Comparison of ENCODE assay signal across 13 cellular contexts in the genomic region with DNA sequence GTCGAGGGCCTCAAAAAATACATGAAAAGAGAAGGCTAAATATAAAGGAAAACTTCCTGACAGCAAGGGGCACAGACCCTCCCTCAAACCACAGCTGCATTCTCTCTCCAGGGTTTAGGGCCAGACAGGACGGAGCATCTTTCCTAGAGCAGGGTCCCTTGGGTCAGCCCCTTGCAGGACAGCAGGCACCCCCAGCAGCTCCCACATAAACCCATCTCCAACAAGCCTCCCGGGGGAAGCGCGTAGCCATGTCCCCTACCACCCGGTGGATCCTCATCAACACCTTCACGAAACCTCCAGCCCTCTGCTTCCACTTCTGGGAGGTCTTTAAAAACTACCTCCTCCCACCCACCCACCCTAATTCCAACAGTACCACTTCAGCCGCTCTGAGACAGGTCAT. TPM values are rescaled to one million over a fixed set of nuclear protein-coding genes. Genes with fewer than 3 reads are reported as not detected.
DNase-seq lines count a peak whose midpoint lies in the region; ATAC-seq and TF ChIP-seq lines count a peak whose summit lies in the region.
"Had no signal": no experiment of that assay in that cellular context is flagged by ENCODE, and none has a peak within 500 bp of the region (broad histone marks: within the 10 kb centered on the region; RNA-seq: fewer than 3 reads in every experiment).

No MANE protein-coding gene starts in this region.

- peaks cover 0 to under 1% (median 0%) of the 10 kb centered on the region in 7 donors for H3K9me3 Mint-ChIP-seq in CD4-positive, CD25-positive, alpha-beta regulatory T cell
- H3K9me3 Mint-ChIP-seq in endodermal cell, result no peaks in the 10 kb centered on the region
- H3K9me3 Mint-ChIP-seq in stimulated activated effector memory CD8-positive, alpha-beta T cell treated with anti-CD3 and anti-CD28 coated beads, Interleukin-12 subunit alpha, Interleukin-12 subunit beta, amount 100 ng/mL, for 72 hours, result no peaks in the 10 kb centered on the region
- no peaks in the 10 kb centered on the region for H3K9me3 Mint-ChIP-seq in WTC11
- H3K9me3 Mint-ChIP-seq: activated naive CD8-positive, alpha-beta T cell treated with anti-CD3 and anti-CD28 coated beads, Interleukin-2, amount 10 ng/mL, durations not matched to agents 7 days and 5 days; neural crest cell had no signal

- no peak overlapping the region for H3K27ac ChIP-seq in CD4-positive, CD25-positive, alpha-beta regulatory T cell (ENCODE audit: insufficient read depth, low read length, poor library complexity, severe bottlenecking)
- H3K27ac ChIP-seq in endodermal cell (ENCODE audit: low read depth, low read length), result no peak overlapping the region
- H3K27ac ChIP-seq: KMS-11 had no signal

- 88 to 100% methylated on average over 2 to 8 of the region's 8 CpGs for WGBS in endodermal cell (ENCODE audit: insufficient coverage in 1 of 2, insufficient read length in 1 of 2), 2 experiments

- peaks cover 14 to 85% (median 48%) of the 10 kb centered on the region in 4 donors for H3K4me1 Mint-ChIP-seq in CD4-positive, CD25-positive, alpha-beta regulatory T cell
- H3K4me1 Mint-ChIP-seq in T-helper 17 cell, result peaks cover 54% of the 10 kb centered on the region
- peaks cover 2% of the 10 kb centered on the region for H3K4me1 Mint-ChIP-seq in endodermal cell
- H3K4me1 Mint-ChIP-seq in stimulated activated effector memory CD8-positive, alpha-beta T cell treated with anti-CD3 and anti-CD28 coated beads, Interleukin-12 subunit alpha, Interleukin-12 subunit beta, amount 100 ng/mL, for 72 hours, result peaks cover 76% of the 10 kb centered on the region
- H3K4me1 Mint-ChIP-seq in WTC11, result peaks cover 8% of the 10 kb centered on the region
- H3K4me1 Mint-ChIP-seq: neural crest cell had no signal

- no peak for TF ChIP-seq CTCF in endodermal cell (conservative IDR thresholded peaks at IDR 0.05)
- TF ChIP-seq CTCF in WTC11 (IDR thresholded peaks at IDR 0.05), result no peak

- H3K36me3 Mint-ChIP-seq in CD4-positive, CD25-positive, alpha-beta regulatory T cell, result peaks cover 41% of the 10 kb centered on the region
- H3K36me3 Mint-ChIP-seq in T-helper 17 cell (ENCODE audit: low read depth) (peaks cover 7% of the 10 kb centered on the region), endodermal cell (ENCODE audit: low read depth) (no peaks in the 10 kb centered on the region), WTC11 (no peaks in the 10 kb centered on the region)
- H3K36me3 Mint-ChIP-seq in stimulated activated effector memory CD8-positive, alpha-beta T cell treated with anti-CD3 and anti-CD28 coated beads, Interleukin-12 subunit alpha, Interleukin-12 subunit beta, amount 100 ng/mL, for 72 hours, result peaks cover 82% of the 10 kb centered on the region

- peaks cover 11% of the 10 kb centered on the region for H3K4me1 ChIP-seq in CD4-positive, CD25-positive, alpha-beta regulatory T cell (ENCODE audit: control insufficient read depth, insufficient read depth, low read length, poor library complexity, severe bottlenecking)
- H3K4me1 ChIP-seq in endodermal cell (ENCODE audit: control insufficient read depth, insufficient read depth, low read length), result no peaks in the 10 kb centered on the region

- CTCF ChIA-PET in WTC11 (lab: Charles Lee), result interaction anchor here (1.3 to 2.8 kb wide), 13 partner anchors 12 to 324 kb away, joined by 3 to 26 read pairs (median 5); no protein-coding TSS in a partner anchor

- no peak overlapping the region for H3K4me3 Mint-ChIP-seq in CD4-positive, CD25-positive, alpha-beta regulatory T cell
- H3K4me3 Mint-ChIP-seq in T-helper 17 cell (no peak overlapping the region), endodermal cell (no peak overlapping the region), WTC11 (no peak overlapping the region)
- no peak overlapping the region for H3K4me3 Mint-ChIP-seq in stimulated activated effector memory CD8-positive, alpha-beta T cell treated with anti-CD3 and anti-CD28 coated beads, Interleukin-12 subunit alpha, Interleukin-12 subunit beta, amount 100 ng/mL, for 72 hours
- H3K4me3 Mint-ChIP-seq: activated naive CD8-positive, alpha-beta T cell treated with anti-CD3 and anti-CD28 coated beads, Interleukin-2, amount 10 ng/mL, durations not matched to agents 7 days and 5 days; neural crest cell had no signal

- peaks cover 96% of the 10 kb centered on the region for H3K36me3 ChIP-seq in CD4-positive, CD25-positive, alpha-beta regulatory T cell (ENCODE audit: control insufficient read depth, insufficient read depth, low read length)
- H3K36me3 ChIP-seq in endodermal cell (ENCODE audit: control insufficient read depth, insufficient read depth, low read length), result no peaks in the 10 kb centered on the region

- H3K27me3 Mint-ChIP-seq in CD4-positive, CD25-positive, alpha-beta regulatory T cell, result no peaks in the 10 kb centered on the region
- H3K27me3 Mint-ChIP-seq in T-helper 17 cell, result no peaks in the 10 kb centered on the region
- H3K27me3 Mint-ChIP-seq in endodermal cell (ENCODE audit: insufficient read depth), result peaks cover 4% of the 10 kb centered on the region
- no peaks in the 10 kb centered on the region for H3K27me3 Mint-ChIP-seq in WTC11 (ENCODE audit: low read depth)
- H3K27me3 Mint-ChIP-seq: activated naive CD8-positive, alpha-beta T cell treated with anti-CD3 and anti-CD28 coated beads, Interleukin-2, amount 10 ng/mL, durations not matched to agents 7 days and 5 days had no signal

- DNase-seq in CD4-positive, CD25-positive, alpha-beta regulatory T cell, result no peak
- DNase-seq in T-helper 17 cell (no peak), endodermal cell (peak; percentile 27), NCI-H187 (lab: John Stamatoyannopoulos, UW) (no peak), WTC11 (ENCODE audit: low spot score) (no peak)
- no peak for DNase-seq in stimulated activated effector memory CD8-positive, alpha-beta T cell treated with anti-CD3 and anti-CD28 coated beads, Interleukin-12 subunit alpha, Interleukin-12 subunit beta, amount 100 ng/mL, for 72 hours (ENCODE audit: low spot score in 2 of 2)
- DNase-seq: activated naive CD8-positive, alpha-beta T cell treated with anti-CD3 and anti-CD28 coated beads, Interleukin-2, amount 10 ng/mL, durations not matched to agents 7 days and 5 days; NCI-H1436; NCI-H446 treated with DMSO at 0.1 percent for 48 hours had no signal

- no peak overlapping the region for H3K4me3 ChIP-seq in CD4-positive, CD25-positive, alpha-beta regulatory T cell (ENCODE audit: low read depth, low read length)
- H3K4me3 ChIP-seq in endodermal cell (ENCODE audit: low read length), result no peak overlapping the region

- POLR2A ChIA-PET in WTC11 (lab: Charles Lee), result no interaction called here

- no peaks in the 10 kb centered on the region for H3K27me3 ChIP-seq in CD4-positive, CD25-positive, alpha-beta regulatory T cell (ENCODE audit: control insufficient read depth, insufficient read depth, low read length)
- no peaks in the 10 kb centered on the region for H3K27me3 ChIP-seq in endodermal cell (ENCODE audit: control insufficient read depth, insufficient read depth, low read length, poor library complexity, severe bottlenecking)

- no peak overlapping the region for H3K9ac ChIP-seq in endodermal cell (ENCODE audit: extremely low read depth, low read length, poor library complexity, severe bottlenecking)
- H3K9ac ChIP-seq: KMS-11 had no signal

- no peaks in the 10 kb centered on the region for H3K9me3 ChIP-seq in CD4-positive, CD25-positive, alpha-beta regulatory T cell (ENCODE audit: control insufficient read depth in 2 of 2, low read length in 2 of 2)
- H3K9me3 ChIP-seq in T-helper 17 cell (ENCODE audit: control insufficient read depth, low read length, poor library complexity, severe bottlenecking) (no peaks in the 10 kb centered on the region), endodermal cell (ENCODE audit: control insufficient read depth, low read length) (no peaks in the 10 kb centered on the region)

- peak overlapping the region in 2 of 3 donors; percentile 65 to 79 for H3K27ac Mint-ChIP-seq in CD4-positive, CD25-positive, alpha-beta regulatory T cell
- peak overlapping the region; percentile 81 for H3K27ac Mint-ChIP-seq in T-helper 17 cell
- no peak overlapping the region for H3K27ac Mint-ChIP-seq in endodermal cell
- peak overlapping the region; percentile 80 for H3K27ac Mint-ChIP-seq in stimulated activated effector memory CD8-positive, alpha-beta T cell treated with anti-CD3 and anti-CD28 coated beads, Interleukin-12 subunit alpha, Interleukin-12 subunit beta, amount 100 ng/mL, for 72 hours
- no peak overlapping the region for H3K27ac Mint-ChIP-seq in WTC11
- H3K27ac Mint-ChIP-seq: activated naive CD8-positive, alpha-beta T cell treated with anti-CD3 and anti-CD28 coated beads, Interleukin-2, amount 10 ng/mL, durations not matched to agents 7 days and 5 days had no signal

- no peak for ATAC-seq in CD4-positive, CD25-positive, alpha-beta regulatory T cell (ENCODE audit: low read depth in 2 of 2)
- ATAC-seq in T-helper 17 cell (no peak), WTC11 (no peak), HG03175 (IDR thresholded peaks at IDR 0.05; ENCODE audit: unreplicated experiment) (no peak)
- no peak for ATAC-seq in stimulated activated effector memory CD8-positive, alpha-beta T cell treated with anti-CD3 and anti-CD28 coated beads, Interleukin-12 subunit alpha, Interleukin-12 subunit beta, amount 100 ng/mL, for 72 hours
- ATAC-seq: esophagus mucosa had no signal

TF ChIP-seq in WTC11, 78 proteins besides CTCF, POLR2A, EP300 and RAD21 (continues in another document):
- TF ChIP-seq NFATC4 (CRISPR knock-in tag; IDR thresholded peaks at IDR 0.05), result no peak
- no peak for TF ChIP-seq NFE2L1 (CRISPR knock-in tag; IDR thresholded peaks at IDR 0.05)
- TF ChIP-seq NFYB (CRISPR knock-in tag; conservative IDR thresholded peaks at IDR 0.05; ENCODE audit: low read depth), result no peak
- TF ChIP-seq, protein P1, sequence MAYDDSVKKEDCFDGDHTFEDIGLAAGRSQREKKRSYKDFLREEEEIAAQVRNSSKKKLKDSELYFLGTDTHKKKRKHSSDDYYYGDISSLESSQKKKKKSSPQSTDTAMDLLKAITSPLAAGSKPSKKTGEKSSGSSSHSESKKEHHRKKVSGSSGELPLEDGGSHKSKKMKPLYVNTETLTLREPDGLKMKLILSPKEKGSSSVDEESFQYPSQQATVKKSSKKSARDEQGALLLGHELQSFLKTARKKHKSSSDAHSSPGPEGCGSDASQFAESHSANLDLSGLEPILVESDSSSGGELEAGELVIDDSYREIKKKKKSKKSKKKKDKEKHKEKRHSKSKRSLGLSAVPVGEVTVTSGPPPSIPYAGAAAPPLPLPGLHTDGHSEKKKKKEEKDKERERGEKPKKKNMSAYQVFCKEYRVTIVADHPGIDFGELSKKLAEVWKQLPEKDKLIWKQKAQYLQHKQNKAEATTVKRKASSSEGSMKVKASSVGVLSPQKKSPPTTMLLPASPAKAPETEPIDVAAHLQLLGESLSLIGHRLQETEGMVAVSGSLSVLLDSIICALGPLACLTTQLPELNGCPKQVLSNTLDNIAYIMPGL (CRISPR knock-in tag; IDR thresholded peaks at IDR 0.05), result no peak
- TF ChIP-seq RELA (CRISPR knock-in tag; IDR thresholded peaks at IDR 0.05; ENCODE audit: borderline replicate concordance), result no peak

RNA-seq across cellular contexts. Expression of a gene that starts 59.5 kb away (rescaled TPM):
- 123 TPM for total RNA-seq in CD4-positive, CD25-positive, alpha-beta regulatory T cell
- polyA plus RNA-seq in CD4-positive, CD25-positive, alpha-beta regulatory T cell, result 100 to 1,000 TPM; 117 to 159 (median 149) TPM
- 100 to 1,000 TPM; 114 to 133 TPM for total RNA-seq in T-helper 17 cell
- total RNA-seq in endodermal cell, result 100 to 1,000 TPM; 132 to 135 TPM
- polyA plus RNA-seq in endodermal cell (2013, experiment 1 of 2), result 141 TPM
- 121 TPM for polyA plus RNA-seq in endodermal cell (2013, experiment 2 of 2)
- total RNA-seq in WTC11 (2021), result 138 to 150 TPM (median 147 TPM) in 3 replicates

Comparison
In these comparisons a context has a peak if more than half of its experiments do, and no peak if none do; other contexts are left out.
1. H3K27ac Mint-ChIP-seq: peak in CD4-positive, CD25-positive, alpha-beta regulatory T cell (2 of 3), T-helper 17 cell (single experiment) and stimulated activated effector memory CD8-positive, alpha-beta T cell treated with anti-CD3 and anti-CD28 coated beads, Interleukin-12 subunit alpha, Interleukin-12 subunit beta, amount 100 ng/mL, for 72 hours (single experiment); none in endodermal cell (single experiment) and WTC11 (single experiment).